Comparison of ENCODE assay signal across 17 cellular contexts in genomic region chr3:144187531-144188230, GRCh38.
A peak's percentile ranks its signal among the peaks of the same experiment; 100 is the strongest.
DNase-seq lines count a peak whose midpoint lies in the region; FAIRE-seq and TF ChIP-seq lines count a peak whose summit lies in the region.
"Had no signal": no experiment of that assay in that cellular context is flagged by ENCODE, and none has a peak within 500 bp of the region (broad histone marks: within the 10 kb centered on the region; RNA-seq: fewer than 3 reads in every experiment).

No MANE protein-coding gene starts in this region.

- H3K4me3 ChIP-seq in OCI-LY3 (ENCODE audit: low read length), result no peak overlapping the region
- no peak overlapping the region for H3K4me3 ChIP-seq in fibroblast of mammary gland (ENCODE audit: control insufficient read depth, low read depth, low read length)
- H3K4me3 ChIP-seq in CD8-positive, alpha-beta memory T cell (ENCODE audit: low read length), result no peak overlapping the region
- H3K4me3 ChIP-seq: coronary artery, esophagus muscularis mucosa, stomach had no signal

- H3K4me3 Mint-ChIP-seq in CD8-positive, alpha-beta memory T cell, result no peak overlapping the region
- H3K4me3 Mint-ChIP-seq: activated naive CD8-positive, alpha-beta T cell; CD4-positive, CD25-positive, alpha-beta regulatory T cell had no signal

- peak overlapping the region; percentile 17 for H3K4me2 ChIP-seq in OCI-LY3 (ENCODE audit: low read length)

- no peak for FAIRE-seq in GM12892 (lab: Jason Lieb, UNC)
- FAIRE-seq: TTC549 had no signal

- H3K27ac ChIP-seq in OCI-LY3 (ENCODE audit: low read length), result peak overlapping the region; percentile 33
- no peak overlapping the region for H3K27ac ChIP-seq in CD8-positive, alpha-beta memory T cell (ENCODE audit: low read depth, low read length)
- H3K27ac ChIP-seq: coronary artery, esophagus muscularis mucosa, stomach had no signal

- no peaks in the 10 kb centered on the region for H3K27me3 ChIP-seq in OCI-LY3 (ENCODE audit: low read depth, low read length)
- H3K27me3 ChIP-seq in CD8-positive, alpha-beta memory T cell (ENCODE audit: insufficient read depth, low read length, poor library complexity, severe bottlenecking), result no peaks in the 10 kb centered on the region
- H3K27me3 ChIP-seq: esophagus muscularis mucosa, stomach had no signal

- DNase-seq in AG09319 (ENCODE audit: extremely low read depth, low read depth), result peak; percentile 3
- peak; percentile 95 for DNase-seq in H4 (ENCODE audit: low spot score)
- peak; percentile 42 for DNase-seq in fibroblast of mammary gland (ENCODE audit: low read depth)
- DNase-seq in CD8-positive, alpha-beta memory T cell, result no peak
- no peak for DNase-seq in DMS79 (lab: John Stamatoyannopoulos, UW)
- no peak for DNase-seq in ecto neural progenitor cell (ENCODE audit: low spot score)
- DNase-seq in GM12892 (ENCODE audit: insufficient read length), result no peak
- DNase-seq: CD4-positive, CD25-positive, alpha-beta regulatory T cell; NCI-H1417; NCI-H69; SIG-M5; stomach had no signal

- H3K79me2 ChIP-seq in OCI-LY3 (ENCODE audit: low read length), result no peaks in the 10 kb centered on the region

- peaks cover 17% of the 10 kb centered on the region for H3K4me1 ChIP-seq in OCI-LY3 (ENCODE audit: low read length)
- no peaks in the 10 kb centered on the region for H3K4me1 ChIP-seq in CD8-positive, alpha-beta memory T cell (ENCODE audit: insufficient read depth, low read length)
- H3K4me1 ChIP-seq: esophagus muscularis mucosa, stomach had no signal

- peaks cover 2 to 18% (median 10%) of the 10 kb centered on the region in 3 donors for H3K4me1 Mint-ChIP-seq in CD8-positive, alpha-beta memory T cell
- H3K4me1 Mint-ChIP-seq: CD4-positive, CD25-positive, alpha-beta regulatory T cell had no signal

- no peak overlapping the region for H2AFZ ChIP-seq in OCI-LY3 (ENCODE audit: low read depth, low read length)

- H3K9ac ChIP-seq in OCI-LY3 (ENCODE audit: low read length), result peak overlapping the region; percentile 5; the same call in 1 of the 2 replicates

- peaks cover 3 to 15% (median 12%) of the 10 kb centered on the region in 5 donors for H3K9me3 Mint-ChIP-seq in CD8-positive, alpha-beta memory T cell

- H3K9me3 ChIP-seq in OCI-LY3 (ENCODE audit: insufficient read depth, low read length), result peaks cover 10% of the 10 kb centered on the region; the same call in 1 of the 2 replicates
- no peaks in the 10 kb centered on the region for H3K9me3 ChIP-seq in CD8-positive, alpha-beta memory T cell (ENCODE audit: low read length)

- no peak for TF ChIP-seq POLR2A in GM12892 (IDR thresholded peaks at IDR 0.05; ENCODE audit: low read depth, low read length)

- POLR2A ChIA-PET in CD8-positive, alpha-beta memory T cell (lab: Charles Lee), result no interaction called here

- H3K36me3 Mint-ChIP-seq in CD8-positive, alpha-beta memory T cell, result no peaks in the 10 kb centered on the region
- H3K36me3 Mint-ChIP-seq: activated naive CD8-positive, alpha-beta T cell; CD4-positive, CD25-positive, alpha-beta regulatory T cell had no signal

- no peaks in the 10 kb centered on the region for H4K20me1 ChIP-seq in OCI-LY3 (ENCODE audit: insufficient read depth, low read length)

- TF ChIP-seq CTCF in AG09319 (IDR thresholded peaks at IDR 0.05; ENCODE audit: low read depth, low read length) (no peak), OCI-LY3 (IDR thresholded peaks at IDR 0.05; ENCODE audit: low read depth, low read length) (no peak), fibroblast of mammary gland (conservative IDR thresholded peaks at IDR 0.05; ENCODE audit: control insufficient read depth, insufficient read depth, low read depth, low read length) (no peak)

- peaks cover 0 to 2% of the 10 kb centered on the region in 2 donors for H3K27me3 Mint-ChIP-seq in CD8-positive, alpha-beta memory T cell
- H3K27me3 Mint-ChIP-seq: activated naive CD8-positive, alpha-beta T cell; CD4-positive, CD25-positive, alpha-beta regulatory T cell had no signal

- no peak overlapping the region for H3K27ac Mint-ChIP-seq in CD8-positive, alpha-beta memory T cell
- H3K27ac Mint-ChIP-seq: activated naive CD8-positive, alpha-beta T cell; CD4-positive, CD25-positive, alpha-beta regulatory T cell had no signal

- CTCF ChIA-PET in CD8-positive, alpha-beta memory T cell (lab: Charles Lee), result no interaction called here

- H3K36me3 ChIP-seq in OCI-LY3 (replicated peaks; ENCODE audit: low read depth, low read length), result peaks cover 8% of the 10 kb centered on the region
- no peaks in the 10 kb centered on the region for H3K36me3 ChIP-seq in CD8-positive, alpha-beta memory T cell (ENCODE audit: insufficient read depth, low read length)
- H3K36me3 ChIP-seq: esophagus muscularis mucosa, stomach had no signal

Comparison
In these comparisons a context has a peak if more than half of its experiments do, and no peak if none do; other contexts are left out.
1. DNase-seq: peak in AG09319 (single experiment), H4 (single experiment) and fibroblast of mammary gland (single experiment); none in CD8-positive, alpha-beta memory T cell (0 of 5), DMS79 (single experiment), ecto neural progenitor cell (single experiment) and GM12892 (single experiment).